ENCODE assay signal across 8 cellular contexts in genomic region chr17:36948717-36949460, GRCh38. TPM values are rescaled to one million over a fixed set of nuclear protein-coding genes. Genes with fewer than 3 reads are reported as not detected.
A peak's percentile ranks its signal among the peaks of the same experiment; 100 is the strongest.
DNase-seq lines count a peak whose midpoint lies in the region; ATAC-seq and TF ChIP-seq lines count a peak whose summit lies in the region.

A gene with protein sequence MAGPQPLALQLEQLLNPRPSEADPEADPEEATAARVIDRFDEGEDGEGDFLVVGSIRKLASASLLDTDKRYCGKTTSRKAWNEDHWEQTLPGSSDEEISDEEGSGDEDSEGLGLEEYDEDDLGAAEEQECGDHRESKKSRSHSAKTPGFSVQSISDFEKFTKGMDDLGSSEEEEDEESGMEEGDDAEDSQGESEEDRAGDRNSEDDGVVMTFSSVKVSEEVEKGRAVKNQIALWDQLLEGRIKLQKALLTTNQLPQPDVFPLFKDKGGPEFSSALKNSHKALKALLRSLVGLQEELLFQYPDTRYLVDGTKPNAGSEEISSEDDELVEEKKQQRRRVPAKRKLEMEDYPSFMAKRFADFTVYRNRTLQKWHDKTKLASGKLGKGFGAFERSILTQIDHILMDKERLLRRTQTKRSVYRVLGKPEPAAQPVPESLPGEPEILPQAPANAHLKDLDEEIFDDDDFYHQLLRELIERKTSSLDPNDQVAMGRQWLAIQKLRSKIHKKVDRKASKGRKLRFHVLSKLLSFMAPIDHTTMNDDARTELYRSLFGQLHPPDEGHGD (plus strand): TSS chr17:36948954. CDS start chr17:36949126, 172 bp downstream.

- H4K20me1 ChIP-seq in mammary epithelial cell (ENCODE audit: insufficient read depth, low read length) = no peaks in the 10 kb centered on the region
- H4K20me1 ChIP-seq in smooth muscle cell (ENCODE audit: low read depth) = peaks cover 21% of the 10 kb centered on the region

- H3K79me2 ChIP-seq in mammary epithelial cell (ENCODE audit: insufficient read depth, low read length) (peaks cover 41% of the 10 kb centered on the region), smooth muscle cell (ENCODE audit: low read depth) (peaks cover 16% of the 10 kb centered on the region)

- TF ChIP-seq CTCF in WI38 (IDR thresholded peaks at IDR 0.05; ENCODE audit: low read depth, low read length) = no peak
- no peak for TF ChIP-seq CTCF in mammary epithelial cell (conservative IDR thresholded peaks at IDR 0.05 in 1 of 2, IDR thresholded peaks at IDR 0.05 in 1 of 2; ENCODE audit: extremely low read depth in 1 of 2, insufficient read depth in 1 of 2, low read depth in 1 of 2, low read length in 2 of 2)
- no peak for TF ChIP-seq CTCF in smooth muscle cell (IDR thresholded peaks at IDR 0.05; ENCODE audit: borderline replicate concordance, insufficient read depth, poor library complexity, severe bottlenecking)

- CTCF ChIA-PET in mammary epithelial cell (lab: Charles Lee; ENCODE audit: low non-redundant PET) = interaction anchor here (0.5 kb wide), 1 partner anchor 11 kb away, joined by 3 read pairs; no protein-coding TSS in a partner anchor

- dilution Hi-C loops in mammary epithelial cell (cut with HindIII; ENCODE audit: low sequenced_read_pairs) = no loop called here

- H3K4me3 ChIP-seq in WI38 (ENCODE audit: low read depth, low read length) (peak within 1 kb of the TSS; percentile 88), mammary epithelial cell (replicated peaks in 1 of 3; ENCODE audit: insufficient read depth in 1 of 3, low read depth in 2 of 3, low read length in 3 of 3) (peak within 1 kb of the TSS; percentile 78 to 86 (median 78)), smooth muscle cell (peak within 1 kb of the TSS; percentile 83)

- BruUV-seq in mammary epithelial cell (replicated peaks; lab: Mats Ljungman, UMichigan) = TSS peak; percentile 13

- intact Hi-C loops in mammary epithelial cell (cut with micrococcal nuclease) = loop anchor here (2.0 to 5.0 kb wide), 4 partner anchors 92 to 347 kb away; partner anchors contain the start of gene MRM1

- TF ChIP-seq POLR2A in GM18951 (IDR thresholded peaks at IDR 0.05; ENCODE audit: extremely low read depth, insufficient read depth, insufficient read length) = peak; percentile 91

- in situ Hi-C loops in GM18951 (cut with MboI; ENCODE audit: low sequenced_read_pairs, unreplicated experiment) (no loop called here), mammary epithelial cell (cut with MboI; ENCODE audit: low sequenced_read_pairs in 2 of 2) (no loop called here)

- ATAC-seq in HG03175 (IDR thresholded peaks at IDR 0.05; ENCODE audit: unreplicated experiment) = peak; percentile 93

- no peaks in the 10 kb centered on the region for H3F3A ChIP-seq in smooth muscle cell (ENCODE audit: low read depth)

- peaks cover 18% of the 10 kb centered on the region for H3K4me1 ChIP-seq in mammary epithelial cell (ENCODE audit: insufficient read depth, low read length)
- H3K4me1 ChIP-seq in smooth muscle cell (ENCODE audit: low read depth) = peaks cover 16% of the 10 kb centered on the region

- peaks cover 28% of the 10 kb centered on the region for H3K27me3 ChIP-seq in mammary epithelial cell (ENCODE audit: insufficient read depth, low read length)
- peaks cover 44% of the 10 kb centered on the region for H3K27me3 ChIP-seq in smooth muscle cell (ENCODE audit: low read depth)

- DNase-seq in AG08395 (ENCODE audit: low spot score) (peak; percentile 98), NCI-H2227 treated with DMSO at 0.1 percent for 48 hours (lab: John Stamatoyannopoulos, UW) (peak; percentile 98), mammary epithelial cell (peak; percentile 95), iPS-NIHi7 (ENCODE audit: extremely low spot score) (peak; percentile 97), smooth muscle cell (lab: John Stamatoyannopoulos, UW; ENCODE audit: unreplicated experiment) (peak; percentile 89)

- peak within 1 kb of the TSS; percentile 85 for H3K4me2 ChIP-seq in mammary epithelial cell (ENCODE audit: insufficient read depth, low read depth, low read length)
- H3K4me2 ChIP-seq in smooth muscle cell = peak within 1 kb of the TSS; percentile 94

- H2AFZ ChIP-seq in mammary epithelial cell (ENCODE audit: low read depth, low read length) (peak within 1 kb of the TSS; percentile 96), smooth muscle cell (ENCODE audit: low read depth) (peak within 1 kb of the TSS; percentile 97)

- 2% methylated on average over 22 of the region's 90 CpGs for WGBS in mammary epithelial cell (ENCODE audit: low coverage, missing lambda C conversion rate)
- WGBS in smooth muscle cell (ENCODE audit: low lambda C conversion rate) = under 1% methylated on average over 88 of the region's 90 CpGs

- H3K36me3 ChIP-seq in mammary epithelial cell (ENCODE audit: insufficient read depth, low read length) = peaks cover 18% of the 10 kb centered on the region
- peaks cover 15% of the 10 kb centered on the region for H3K36me3 ChIP-seq in smooth muscle cell (ENCODE audit: low read depth)

- H3K27ac ChIP-seq in mammary epithelial cell (ENCODE audit: insufficient read depth, low read depth, low read length) = peak within 1 kb of the TSS; percentile 74
- peak within 1 kb of the TSS; percentile 89 for H3K27ac ChIP-seq in smooth muscle cell (ENCODE audit: low read depth)

- no peaks in the 10 kb centered on the region for H3K9me3 ChIP-seq in mammary epithelial cell (replicated peaks; ENCODE audit: insufficient read depth, low read length)
- H3K9me3 ChIP-seq in smooth muscle cell (replicated peaks; ENCODE audit: low read depth) = no peaks in the 10 kb centered on the region

- H3K9ac ChIP-seq in mammary epithelial cell (ENCODE audit: insufficient read depth, low read length) (peak within 1 kb of the TSS; percentile 85), smooth muscle cell (ENCODE audit: low read depth) (peak within 1 kb of the TSS; percentile 92)

RNA-seq across cellular contexts. Expression of the gene that starts here (rescaled TPM):
- 10 to 100 TPM; 21.2 to 70.3 TPM for total RNA-seq in mammary epithelial cell
- 19.0 TPM for polyA plus RNA-seq in mammary epithelial cell
- 54.6 TPM for polyA minus RNA-seq in mammary epithelial cell
- total RNA-seq in smooth muscle cell = 18.5 and 42.0 TPM in 2 replicates
- polyA plus RNA-seq in smooth muscle cell = 38.0 and 45.6 TPM in 2 replicates

Comparison
In these comparisons a context has a peak if more than half of its experiments do, and no peak if none do; other contexts are left out.
1. Peak in every context shown above with its lines: DNase-seq, ATAC-seq, H3K4me3 ChIP-seq and H3K27ac ChIP-seq.